Comparison of ENCODE assay signal across 8 cellular contexts in genomic region chrX:153667931-153668396, GRCh38. TPM values are rescaled to one million over a fixed set of nuclear protein-coding genes. Genes with fewer than 3 reads are reported as not detected.
DNase-seq lines count a peak whose midpoint lies in the region; ATAC-seq, FAIRE-seq and TF ChIP-seq lines count a peak whose summit lies in the region.

No MANE protein-coding gene starts in this region.

- no peak overlapping the region for H3K4me2 ChIP-seq in endothelial cell of umbilical vein (ENCODE audit: insufficient read depth, low read length)

- POLR2A ChIA-PET in endothelial cell of umbilical vein (lab: Charles Lee), result no interaction called here

- H3K27ac ChIP-seq in endothelial cell of umbilical vein (ENCODE audit: insufficient read depth, low read depth, low read length), result no peak overlapping the region

- H3K9me1 ChIP-seq in endothelial cell of umbilical vein (replicated peaks; ENCODE audit: control insufficient read depth, extremely low read depth, insufficient read depth, low read length), result no peaks in the 10 kb centered on the region

- peaks cover 4 to 5% of the 10 kb centered on the region in 2 experiments for H3K27me3 ChIP-seq in endothelial cell of umbilical vein (ENCODE audit: control insufficient read depth in 2 of 2, insufficient read depth in 2 of 2, low read length in 2 of 2)

- H3K36me3 ChIP-seq in ES-I3 (ENCODE audit: insufficient read depth, low read length) (no peaks in the 10 kb centered on the region), endothelial cell of umbilical vein (ENCODE audit: control insufficient read depth in 2 of 2, extremely low read depth in 1 of 2, insufficient read depth in 2 of 2, low read length in 2 of 2) (no peaks in the 10 kb centered on the region), mucosa of descending colon (ENCODE audit: low read depth) (no peaks in the 10 kb centered on the region)

- peak overlapping the region; percentile 59; the same call in 1 of the 2 replicates for H3K9ac ChIP-seq in ES-I3 (ENCODE audit: low read depth, low read length)
- no peak overlapping the region for H3K9ac ChIP-seq in endothelial cell of umbilical vein (replicated peaks; ENCODE audit: extremely low read depth, insufficient read depth, low read length)

- peak; percentile 86 for DNase-seq in HK-2 (ENCODE audit: unreplicated experiment)
- peak; percentile 47 to 63 for DNase-seq in NOMO-1 (lab: John Stamatoyannopoulos, UW; ENCODE audit: unreplicated experiment in 2 of 2)
- DNase-seq in activated CD8-positive, alpha-beta memory T cell treated with anti-CD3 and anti-CD28 coated beads, Interleukin-2, amount 50 U/mL, for 24 hours (ENCODE audit: extremely low read depth), result peak; percentile 51
- peak; percentile 69 for DNase-seq in endothelial cell of umbilical vein (ENCODE audit: low read depth, low spot score)
- DNase-seq in mucosa of descending colon, result peak; percentile 76 to 85 (median 82)
- DNase-seq in stimulated activated CD8-positive, alpha-beta memory T cell treated with anti-CD3 and anti-CD28 coated beads, Interleukin-4, amount 100 ng/mL, for 24 hours (ENCODE audit: low read depth), result peak; percentile 62

- no TSS peak for BruUV-seq in endothelial cell of umbilical vein (replicated peaks; lab: Mats Ljungman, UMichigan)

- H3K4me3 ChIP-seq in endothelial cell of umbilical vein (replicated peaks in 1 of 3; ENCODE audit: insufficient read depth in 1 of 3, low read depth in 1 of 3, low read length in 3 of 3), result no peak overlapping the region
- H3K4me3 ChIP-seq in mucosa of descending colon, result no peak overlapping the region

- no peaks in the 10 kb centered on the region; the same call in 1 of the 2 replicates for H3K4me1 ChIP-seq in ES-I3 (ENCODE audit: insufficient read depth, low read length)
- no peaks in the 10 kb centered on the region for H3K4me1 ChIP-seq in endothelial cell of umbilical vein (ENCODE audit: control insufficient read depth, extremely low read depth, insufficient read depth, low read length)
- H3K4me1 ChIP-seq in mucosa of descending colon (ENCODE audit: low read depth), result no peaks in the 10 kb centered on the region

- intact Hi-C loops in endothelial cell of umbilical vein (cut with micrococcal nuclease), result loop anchor here (1.0 to 2.0 kb wide), 6 partner anchors 31 to 727 kb away; no protein-coding TSS in a partner anchor
- intact Hi-C loops in mucosa of descending colon (cut with DNase I, micrococcal nuclease), result loop anchor here in 1 of 2 donors (10.0 kb wide), 1 partner anchor 113 kb away; no protein-coding TSS in a partner anchor

- H3K79me2 ChIP-seq in endothelial cell of umbilical vein (ENCODE audit: control insufficient read depth, insufficient read depth, low read length), result no peaks in the 10 kb centered on the region

- ATAC-seq in mucosa of descending colon, result peak; percentile 90
- no peak for ATAC-seq in HG03025 (IDR thresholded peaks at IDR 0.05; ENCODE audit: low FRiP score, unreplicated experiment)

- no peak overlapping the region for H2AFZ ChIP-seq in endothelial cell of umbilical vein (ENCODE audit: low read depth, low read length)

- H3K9me3 ChIP-seq in ES-I3 (ENCODE audit: control insufficient read depth, insufficient read depth, low read length) (no peaks in the 10 kb centered on the region), endothelial cell of umbilical vein (replicated peaks; ENCODE audit: control insufficient read depth, insufficient read depth, low read length) (no peaks in the 10 kb centered on the region), mucosa of descending colon (no peaks in the 10 kb centered on the region)

- no peak for TF ChIP-seq POLR2A in endothelial cell of umbilical vein (IDR thresholded peaks at IDR 0.05; ENCODE audit: low read depth, low read length)

- peak; percentile 96 for FAIRE-seq in endothelial cell of umbilical vein (lab: Jason Lieb, UNC)

- CTCF ChIA-PET in endothelial cell of umbilical vein (lab: Charles Lee), result interaction anchor here (0.6 to 6.8 kb wide), 26 partner anchors 11 to 726 kb away, joined by 3 to 89 read pairs (median 6); partner anchors contain the start of genes DUSP9 and HAUS7

- peak; percentile 64 to 79 for TF ChIP-seq CTCF in endothelial cell of umbilical vein (IDR thresholded peaks at IDR 0.05; ENCODE audit: extremely low read depth in 1 of 2, insufficient read depth in 1 of 2, low read depth in 1 of 2, low read length in 2 of 2)
- TF ChIP-seq CTCF in mucosa of descending colon (IDR thresholded peaks at IDR 0.05), result peak; percentile 46

- no peaks in the 10 kb centered on the region for H4K20me1 ChIP-seq in endothelial cell of umbilical vein (replicated peaks; ENCODE audit: control insufficient read depth, extremely low read depth, insufficient read depth, low read length)

- dilution Hi-C loops in endothelial cell of umbilical vein (cut with MboI; ENCODE audit: extremely low pct_ligation_motif_present, low sequenced_read_pairs), result no loop called here

TF ChIP-seq in endothelial cell of umbilical vein, 7 proteins besides CTCF, POLR2A, EP300 and RAD21:
- no peak for TF ChIP-seq GATA2 (IDR thresholded peaks at IDR 0.05; ENCODE audit: insufficient read depth, insufficient read length, low read depth, low read length)
- no peak for TF ChIP-seq JUN (IDR thresholded peaks at IDR 0.05; ENCODE audit: borderline replicate concordance, insufficient read depth, insufficient read length, low read depth)
- no peak for TF ChIP-seq POLR2AphosphoS5 (IDR thresholded peaks at IDR 0.05; ENCODE audit: insufficient read depth, low read depth, low read length)
- peak; percentile 27 for TF ChIP-seq MAX (IDR thresholded peaks at IDR 0.05; ENCODE audit: insufficient read depth, insufficient read length)
- no peak for TF ChIP-seq EZH2 (IDR thresholded peaks at IDR 0.05; ENCODE audit: borderline replicate concordance, low read depth, low read length, severe bottlenecking)

RNA-seq across cellular contexts. Expression of gene PNCK, which starts 5.6 kb away (rescaled TPM):
- total RNA-seq in endothelial cell of umbilical vein (not detected in 2 replicates), mucosa of descending colon (10 to 100 TPM in 1 of 3 donors, 1 to 10 TPM in 2; 4.6 to 63.0 (median 5.5) TPM)
- polyA plus RNA-seq in endothelial cell of umbilical vein, result 0.12 and 0.37 TPM in 2 replicates
- polyA plus RNA-seq in endothelial cell of umbilical vein (2011; cell fraction: cytosol; rRNA removed), result not detected in 2 replicates
- polyA plus RNA-seq in endothelial cell of umbilical vein (2011; cell fraction: nucleus; rRNA removed), result 0.42 and 0.59 TPM in 2 replicates
- polyA plus RNA-seq in endothelial cell of umbilical vein (2012), result not detected in 2 replicates
- polyA minus RNA-seq in endothelial cell of umbilical vein, result 1.3 TPM in 1 of 2 replicates, not detected in the other
- polyA minus RNA-seq in endothelial cell of umbilical vein (2011; cell fraction: cytosol; rRNA and poly(A)+ RNA removed), result not detected
- not detected in 2 replicates for polyA minus RNA-seq in endothelial cell of umbilical vein (2011; cell fraction: nucleus; rRNA and poly(A)+ RNA removed)

RNA-seq across cellular contexts. Expression of gene SLC6A8, which starts 19.8 kb away (rescaled TPM):
- 23.6 and 28.8 TPM in 2 replicates for total RNA-seq in endothelial cell of umbilical vein
- 22.7 and 22.8 TPM in 2 replicates for polyA plus RNA-seq in endothelial cell of umbilical vein
- polyA plus RNA-seq in endothelial cell of umbilical vein (2011; cell fraction: cytosol; rRNA removed), result 14.4 and 18.5 TPM in 2 replicates
- polyA plus RNA-seq in endothelial cell of umbilical vein (2011; cell fraction: nucleus; rRNA removed), result 23.1 and 36.6 TPM in 2 replicates
- polyA plus RNA-seq in endothelial cell of umbilical vein (2012), result 23.1 and 25.7 TPM in 2 replicates
- polyA minus RNA-seq in endothelial cell of umbilical vein, result 42.5 and 44.1 TPM in 2 replicates
- polyA minus RNA-seq in endothelial cell of umbilical vein (2011; cell fraction: cytosol; rRNA and poly(A)+ RNA removed), result 35.0 TPM
- 10.9 and 18.4 TPM in 2 replicates for polyA minus RNA-seq in endothelial cell of umbilical vein (2011; cell fraction: nucleus; rRNA and poly(A)+ RNA removed)
- total RNA-seq in mucosa of descending colon, result 100 to 1,000 TPM; 214 to 313 (median 251) TPM

RNA-seq across cellular contexts. Expression of gene DUSP9, which starts 21.0 kb away (rescaled TPM):
- 0.35 TPM in 1 of 2 replicates, not detected in the other for total RNA-seq in endothelial cell of umbilical vein
- 0.04 and 0.05 TPM in 2 replicates for polyA plus RNA-seq in endothelial cell of umbilical vein
- polyA plus RNA-seq in endothelial cell of umbilical vein (2011; cell fraction: cytosol; rRNA removed), result 0.09 and 0.14 TPM in 2 replicates
- polyA plus RNA-seq in endothelial cell of umbilical vein (2011; cell fraction: nucleus; rRNA removed), result 0.05 TPM in 1 of 2 replicates, not detected in the other
- 0.19 and 0.29 TPM in 2 replicates for polyA plus RNA-seq in endothelial cell of umbilical vein (2012)
- polyA minus RNA-seq in endothelial cell of umbilical vein, result 0.19 and 0.74 TPM in 2 replicates
- 22.1 TPM for polyA minus RNA-seq in endothelial cell of umbilical vein (2011; cell fraction: cytosol; rRNA and poly(A)+ RNA removed)
- polyA minus RNA-seq in endothelial cell of umbilical vein (2011; cell fraction: nucleus; rRNA and poly(A)+ RNA removed), result not detected in 2 replicates
- not detected for total RNA-seq in mucosa of descending colon

RNA-seq across cellular contexts. Expression of gene BCAP31, which starts 56.2 kb away (rescaled TPM):
- total RNA-seq in endothelial cell of umbilical vein (198 and 203 TPM in 2 replicates), mucosa of descending colon (100 to 1,000 TPM; 158 to 209 (median 181) TPM)
- polyA plus RNA-seq in endothelial cell of umbilical vein, result 169 and 220 TPM in 2 replicates
- polyA plus RNA-seq in endothelial cell of umbilical vein (2011; cell fraction: cytosol; rRNA removed), result 144 and 159 TPM in 2 replicates
- 102 and 112 TPM in 2 replicates for polyA plus RNA-seq in endothelial cell of umbilical vein (2011; cell fraction: nucleus; rRNA removed)
- polyA plus RNA-seq in endothelial cell of umbilical vein (2012), result 263 and 306 TPM in 2 replicates
- 170 and 176 TPM in 2 replicates for polyA minus RNA-seq in endothelial cell of umbilical vein
- 67.2 TPM for polyA minus RNA-seq in endothelial cell of umbilical vein (2011; cell fraction: cytosol; rRNA and poly(A)+ RNA removed)
- 28.7 and 51.9 TPM in 2 replicates for polyA minus RNA-seq in endothelial cell of umbilical vein (2011; cell fraction: nucleus; rRNA and poly(A)+ RNA removed)

RNA-seq across cellular contexts. Expression of gene ABCD1, which starts 56.7 kb away (rescaled TPM):
- 12.9 and 14.3 TPM in 2 replicates for total RNA-seq in endothelial cell of umbilical vein
- 9.1 and 11.3 TPM in 2 replicates for polyA plus RNA-seq in endothelial cell of umbilical vein
- polyA plus RNA-seq in endothelial cell of umbilical vein (2011; cell fraction: cytosol; rRNA removed), result 5.3 and 6.9 TPM in 2 replicates
- 12.7 and 14.2 TPM in 2 replicates for polyA plus RNA-seq in endothelial cell of umbilical vein (2011; cell fraction: nucleus; rRNA removed)
- 12.1 and 13.4 TPM in 2 replicates for polyA plus RNA-seq in endothelial cell of umbilical vein (2012)
- polyA minus RNA-seq in endothelial cell of umbilical vein, result 8.7 and 10.7 TPM in 2 replicates
- polyA minus RNA-seq in endothelial cell of umbilical vein (2011; cell fraction: cytosol; rRNA and poly(A)+ RNA removed), result 21.5 TPM
- polyA minus RNA-seq in endothelial cell of umbilical vein (2011; cell fraction: nucleus; rRNA and poly(A)+ RNA removed), result 6.3 and 11.1 TPM in 2 replicates
- 10 to 100 TPM; 13.0 to 27.3 (median 13.0) TPM for total RNA-seq in mucosa of descending colon
